1 cellular context compared by ENCODE assay signal in genomic region chr19:12884926-12885748, GRCh38.
A peak's percentile ranks its signal among the peaks of the same experiment; 100 is the strongest.
TF ChIP-seq lines count a peak whose summit lies in the region.

No MANE protein-coding gene starts in this region.

TF ChIP-seq in HepG2, 621 proteins besides CTCF, POLR2A, EP300 and RAD21 (continued from another document and continues in another):
- TF ChIP-seq ZHX2 (IDR thresholded peaks at IDR 0.05; ENCODE audit: low read depth) (0 out of 2 replicates have a peak, but pooled peaks have one; percentile 5), ZHX2 (CRISPR knock-in tag; IDR thresholded peaks at IDR 0.05; ENCODE audit: borderline replicate concordance) (no peak), ZNF292 (CRISPR knock-in tag; IDR thresholded peaks at IDR 0.05; ENCODE audit: borderline replicate concordance, low read depth) (0 out of 2 replicates have a peak, but pooled peaks have one; percentile 25), ZNF558 (CRISPR knock-in tag; IDR thresholded peaks at IDR 0.05; ENCODE audit: borderline replicate concordance) (no peak), SRSF1 (optimal IDR thresholded peaks at IDR 0.05; ENCODE audit: low read depth, low read length) (no peak), ISL2 (CRISPR knock-in tag; IDR thresholded peaks at IDR 0.05) (peak; percentile 37; the same call in 1 of the 2 replicates), STAG1 (CRISPR knock-in tag; IDR thresholded peaks at IDR 0.05) (peak; percentile 65), GABPB1 (CRISPR knock-in tag; IDR thresholded peaks at IDR 0.05) (peak; percentile 64; the same call in 1 of the 2 replicates), LCORL (IDR thresholded peaks at IDR 0.05) (no peak), LCORL (CRISPR knock-in tag; IDR thresholded peaks at IDR 0.05) (no peak), LBX2 (CRISPR knock-in tag; IDR thresholded peaks at IDR 0.05; ENCODE audit: borderline replicate concordance) (no peak), ELF3 (CRISPR knock-in tag; IDR thresholded peaks at IDR 0.05) (peak; percentile 25; the same call in 1 of the 2 replicates), BORCS8-MEF2B (CRISPR knock-in tag; IDR thresholded peaks at IDR 0.05) (0 out of 2 replicates have a peak, but pooled peaks have one; percentile 15), PHF20 (CRISPR knock-in tag; IDR thresholded peaks at IDR 0.05) (0 out of 2 replicates have a peak, but pooled peaks have one; percentile 19), SALL1 (CRISPR knock-in tag; IDR thresholded peaks at IDR 0.05) (peak; percentile 46; the same call in 1 of the 2 replicates), ZNF121 (CRISPR knock-in tag; IDR thresholded peaks at IDR 0.05) (no peak), YEATS2 (CRISPR knock-in tag; IDR thresholded peaks at IDR 0.05; ENCODE audit: borderline replicate concordance) (no peak), ARID2 (CRISPR knock-in tag; IDR thresholded peaks at IDR 0.05; ENCODE audit: borderline replicate concordance) (peak; percentile 81; the same call in 1 of the 2 replicates), ZNF343 (CRISPR knock-in tag; IDR thresholded peaks at IDR 0.05) (no peak), GATAD1 (CRISPR knock-in tag; IDR thresholded peaks at IDR 0.05) (0 out of 2 replicates have a peak, but pooled peaks have one; percentile 10), NONO (IDR thresholded peaks at IDR 0.05) (no peak), NONO (CRISPR knock-in tag; conservative IDR thresholded peaks at IDR 0.05) (peak; percentile 55; the same call in 1 of the 2 replicates), GTF3A (CRISPR knock-in tag; conservative IDR thresholded peaks at IDR 0.05) (no peak), ZNF598 (CRISPR knock-in tag; IDR thresholded peaks at IDR 0.05; ENCODE audit: borderline replicate concordance) (peak; percentile 6; the same call in 1 of the 2 replicates), ZNF747 (CRISPR knock-in tag; IDR thresholded peaks at IDR 0.05; ENCODE audit: borderline replicate concordance) (no peak), THAP11 (CRISPR knock-in tag; IDR thresholded peaks at IDR 0.05) (peak; percentile 17; the same call in 1 of the 2 replicates), SP4 (CRISPR knock-in tag; IDR thresholded peaks at IDR 0.05) (peak; percentile 34; the same call in 1 of the 2 replicates), GFI1 (CRISPR knock-in tag; IDR thresholded peaks at IDR 0.05; ENCODE audit: borderline replicate concordance) (no peak), IKZF4 (CRISPR knock-in tag; IDR thresholded peaks at IDR 0.05; ENCODE audit: borderline replicate concordance, low read depth, not compliant biosample characterization) (no peak), THAP7 (CRISPR knock-in tag; IDR thresholded peaks at IDR 0.05) (0 out of 2 replicates have a peak, but pooled peaks have one; percentile 23), ZBTB38 (CRISPR knock-in tag; IDR thresholded peaks at IDR 0.05) (peak; percentile 4; the same call in 1 of the 2 replicates)
- TF ChIP-seq, protein P1, sequence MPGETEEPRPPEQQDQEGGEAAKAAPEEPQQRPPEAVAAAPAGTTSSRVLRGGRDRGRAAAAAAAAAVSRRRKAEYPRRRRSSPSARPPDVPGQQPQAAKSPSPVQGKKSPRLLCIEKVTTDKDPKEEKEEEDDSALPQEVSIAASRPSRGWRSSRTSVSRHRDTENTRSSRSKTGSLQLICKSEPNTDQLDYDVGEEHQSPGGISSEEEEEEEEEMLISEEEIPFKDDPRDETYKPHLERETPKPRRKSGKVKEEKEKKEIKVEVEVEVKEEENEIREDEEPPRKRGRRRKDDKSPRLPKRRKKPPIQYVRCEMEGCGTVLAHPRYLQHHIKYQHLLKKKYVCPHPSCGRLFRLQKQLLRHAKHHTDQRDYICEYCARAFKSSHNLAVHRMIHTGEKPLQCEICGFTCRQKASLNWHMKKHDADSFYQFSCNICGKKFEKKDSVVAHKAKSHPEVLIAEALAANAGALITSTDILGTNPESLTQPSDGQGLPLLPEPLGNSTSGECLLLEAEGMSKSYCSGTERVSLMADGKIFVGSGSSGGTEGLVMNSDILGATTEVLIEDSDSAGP (CRISPR knock-in tag; IDR thresholded peaks at IDR 0.05; ENCODE audit: borderline replicate concordance) = peak; percentile 81; the same call in 1 of the 2 replicates
- TF ChIP-seq, protein P2, sequence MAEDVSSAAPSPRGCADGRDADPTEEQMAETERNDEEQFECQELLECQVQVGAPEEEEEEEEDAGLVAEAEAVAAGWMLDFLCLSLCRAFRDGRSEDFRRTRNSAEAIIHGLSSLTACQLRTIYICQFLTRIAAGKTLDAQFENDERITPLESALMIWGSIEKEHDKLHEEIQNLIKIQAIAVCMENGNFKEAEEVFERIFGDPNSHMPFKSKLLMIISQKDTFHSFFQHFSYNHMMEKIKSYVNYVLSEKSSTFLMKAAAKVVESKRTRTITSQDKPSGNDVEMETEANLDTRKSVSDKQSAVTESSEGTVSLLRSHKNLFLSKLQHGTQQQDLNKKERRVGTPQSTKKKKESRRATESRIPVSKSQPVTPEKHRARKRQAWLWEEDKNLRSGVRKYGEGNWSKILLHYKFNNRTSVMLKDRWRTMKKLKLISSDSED (CRISPR knock-in tag; IDR thresholded peaks at IDR 0.05) = no peak
- TF ChIP-seq, protein P3, sequence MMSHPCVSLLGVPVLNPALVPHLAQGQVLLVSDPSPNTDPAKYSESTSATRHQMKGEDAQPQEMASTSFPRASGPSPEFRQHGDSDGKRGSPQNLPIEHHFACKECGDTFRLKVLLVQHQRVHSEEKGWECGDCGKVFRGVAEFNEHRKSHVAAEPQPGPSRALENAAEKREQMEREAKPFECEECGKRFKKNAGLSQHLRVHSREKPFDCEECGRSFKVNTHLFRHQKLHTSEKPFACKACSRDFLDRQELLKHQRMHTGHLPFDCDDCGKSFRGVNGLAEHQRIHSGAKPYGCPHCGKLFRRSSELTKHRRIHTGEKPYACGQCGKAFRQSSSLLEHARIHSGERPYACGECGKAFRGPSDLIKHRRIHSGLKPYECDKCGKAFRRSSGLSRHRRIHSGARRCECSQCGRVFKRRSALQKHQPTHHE (CRISPR knock-in tag; IDR thresholded peaks at IDR 0.05; ENCODE audit: borderline replicate concordance) = no peak
- TF ChIP-seq, protein P4, sequence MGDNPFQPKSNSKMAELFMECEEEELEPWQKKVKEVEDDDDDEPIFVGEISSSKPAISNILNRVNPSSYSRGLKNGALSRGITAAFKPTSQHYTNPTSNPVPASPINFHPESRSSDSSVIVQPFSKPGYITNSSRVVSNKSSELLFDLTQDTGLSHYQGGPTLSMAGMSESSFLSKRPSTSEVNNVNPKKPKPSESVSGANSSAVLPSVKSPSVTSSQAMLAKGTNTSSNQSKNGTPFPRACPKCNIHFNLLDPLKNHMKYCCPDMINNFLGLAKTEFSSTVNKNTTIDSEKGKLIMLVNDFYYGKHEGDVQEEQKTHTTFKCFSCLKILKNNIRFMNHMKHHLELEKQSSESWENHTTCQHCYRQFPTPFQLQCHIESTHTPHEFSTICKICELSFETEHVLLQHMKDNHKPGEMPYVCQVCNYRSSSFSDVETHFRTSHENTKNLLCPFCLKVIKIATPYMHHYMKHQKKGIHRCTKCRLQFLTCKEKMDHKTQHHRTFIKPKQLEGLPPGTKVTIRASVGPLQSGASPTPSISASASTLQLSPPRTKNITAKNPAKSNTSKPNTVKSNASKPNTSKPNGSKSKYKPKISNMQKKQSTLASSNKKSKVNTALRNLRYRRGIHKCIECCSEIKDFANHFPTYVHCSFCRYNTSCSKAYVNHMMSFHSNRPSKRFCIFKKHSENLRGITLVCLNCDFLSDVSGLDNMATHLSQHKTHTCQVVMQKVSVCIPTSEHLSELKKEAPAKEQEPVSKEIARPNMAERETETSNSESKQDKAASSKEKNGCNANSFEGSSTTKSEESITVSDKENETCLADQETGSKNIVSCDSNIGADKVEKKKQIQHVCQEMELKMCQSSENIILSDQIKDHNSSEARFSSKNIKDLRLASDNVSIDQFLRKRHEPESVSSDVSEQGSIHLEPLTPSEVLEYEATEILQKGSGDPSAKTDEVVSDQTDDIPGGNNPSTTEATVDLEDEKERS (CRISPR knock-in tag; IDR thresholded peaks at IDR 0.05) = 0 out of 2 replicates have a peak, but pooled peaks have one; percentile 16
- TF ChIP-seq, protein P5, sequence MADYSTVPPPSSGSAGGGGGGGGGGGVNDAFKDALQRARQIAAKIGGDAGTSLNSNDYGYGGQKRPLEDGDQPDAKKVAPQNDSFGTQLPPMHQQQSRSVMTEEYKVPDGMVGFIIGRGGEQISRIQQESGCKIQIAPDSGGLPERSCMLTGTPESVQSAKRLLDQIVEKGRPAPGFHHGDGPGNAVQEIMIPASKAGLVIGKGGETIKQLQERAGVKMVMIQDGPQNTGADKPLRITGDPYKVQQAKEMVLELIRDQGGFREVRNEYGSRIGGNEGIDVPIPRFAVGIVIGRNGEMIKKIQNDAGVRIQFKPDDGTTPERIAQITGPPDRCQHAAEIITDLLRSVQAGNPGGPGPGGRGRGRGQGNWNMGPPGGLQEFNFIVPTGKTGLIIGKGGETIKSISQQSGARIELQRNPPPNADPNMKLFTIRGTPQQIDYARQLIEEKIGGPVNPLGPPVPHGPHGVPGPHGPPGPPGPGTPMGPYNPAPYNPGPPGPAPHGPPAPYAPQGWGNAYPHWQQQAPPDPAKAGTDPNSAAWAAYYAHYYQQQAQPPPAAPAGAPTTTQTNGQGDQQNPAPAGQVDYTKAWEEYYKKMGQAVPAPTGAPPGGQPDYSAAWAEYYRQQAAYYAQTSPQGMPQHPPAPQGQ (CRISPR knock-in tag; IDR thresholded peaks at IDR 0.05; ENCODE audit: borderline replicate concordance) = no peak
- TF ChIP-seq, protein P6, sequence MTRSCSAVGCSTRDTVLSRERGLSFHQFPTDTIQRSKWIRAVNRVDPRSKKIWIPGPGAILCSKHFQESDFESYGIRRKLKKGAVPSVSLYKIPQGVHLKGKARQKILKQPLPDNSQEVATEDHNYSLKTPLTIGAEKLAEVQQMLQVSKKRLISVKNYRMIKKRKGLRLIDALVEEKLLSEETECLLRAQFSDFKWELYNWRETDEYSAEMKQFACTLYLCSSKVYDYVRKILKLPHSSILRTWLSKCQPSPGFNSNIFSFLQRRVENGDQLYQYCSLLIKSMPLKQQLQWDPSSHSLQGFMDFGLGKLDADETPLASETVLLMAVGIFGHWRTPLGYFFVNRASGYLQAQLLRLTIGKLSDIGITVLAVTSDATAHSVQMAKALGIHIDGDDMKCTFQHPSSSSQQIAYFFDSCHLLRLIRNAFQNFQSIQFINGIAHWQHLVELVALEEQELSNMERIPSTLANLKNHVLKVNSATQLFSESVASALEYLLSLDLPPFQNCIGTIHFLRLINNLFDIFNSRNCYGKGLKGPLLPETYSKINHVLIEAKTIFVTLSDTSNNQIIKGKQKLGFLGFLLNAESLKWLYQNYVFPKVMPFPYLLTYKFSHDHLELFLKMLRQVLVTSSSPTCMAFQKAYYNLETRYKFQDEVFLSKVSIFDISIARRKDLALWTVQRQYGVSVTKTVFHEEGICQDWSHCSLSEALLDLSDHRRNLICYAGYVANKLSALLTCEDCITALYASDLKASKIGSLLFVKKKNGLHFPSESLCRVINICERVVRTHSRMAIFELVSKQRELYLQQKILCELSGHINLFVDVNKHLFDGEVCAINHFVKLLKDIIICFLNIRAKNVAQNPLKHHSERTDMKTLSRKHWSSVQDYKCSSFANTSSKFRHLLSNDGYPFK (CRISPR knock-in tag; IDR thresholded peaks at IDR 0.05; ENCODE audit: borderline replicate concordance) = 0 out of 2 replicates have a peak, but pooled peaks have one; percentile 13
